Comparison of ENCODE assay signal across 16 cellular contexts in genomic region chr3:72296477-72297111, GRCh38.
A peak's percentile ranks its signal among the peaks of the same experiment; 100 is the strongest.
DNase-seq lines count a peak whose midpoint lies in the region; ATAC-seq and TF ChIP-seq lines count a peak whose summit lies in the region.
"Had no signal": no experiment of that assay in that cellular context is flagged by ENCODE, and none has a peak within 500 bp of the region (broad histone marks: within the 10 kb centered on the region; RNA-seq: fewer than 3 reads in every experiment).

No MANE protein-coding gene starts in this region.

- no peak overlapping the region for H2AFZ ChIP-seq in IMR-90 (replicated peaks; ENCODE audit: low read length, poor library complexity)
- H2AFZ ChIP-seq: GM23248 had no signal

- H3K4me1 Mint-ChIP-seq in type B pancreatic cell (ENCODE audit: unreplicated experiment), result peaks cover 46% of the 10 kb centered on the region
- no peaks in the 10 kb centered on the region for H3K4me1 Mint-ChIP-seq in T-helper 2 cell treated with Interferon-gamma antibody and Interleukin-4, amounts not matched to agents 5 μg/mL and 100 μg/mL, for 36 hours (ENCODE audit: low read depth)

- peak overlapping the region; percentile 5 for H3K27ac Mint-ChIP-seq in type B pancreatic cell
- H3K27ac Mint-ChIP-seq in T-helper 2 cell treated with Interferon-gamma antibody and Interleukin-4, amounts not matched to agents 5 μg/mL and 100 μg/mL, for 36 hours, result no peak overlapping the region

- H4K8ac ChIP-seq in IMR-90 (ENCODE audit: low read depth in 2 of 2, low read length in 2 of 2), result no peak overlapping the region

- peak; percentile 56 for ATAC-seq in IMR-90 (ENCODE audit: low read depth)
- no peak for ATAC-seq in HG03039 (IDR thresholded peaks at IDR 0.05; ENCODE audit: unreplicated experiment)
- ATAC-seq: Right ventricle myocardium inferior had no signal

- no CpG with 5 or more reads among the region's 8 CpGs for WGBS in IMR-90 (ENCODE audit: extremely low coverage in 2 of 2, insufficient read length in 1 of 2), 2 experiments
- WGBS in esophagus, 2 donors, result 74 to 76% methylated on average over 8 of the region's 8 CpGs

- H2AK5ac ChIP-seq in IMR-90 (ENCODE audit: low read depth, low read length), result no peak overlapping the region

- peak overlapping the region; percentile 38; the same call in 1 of the 2 replicates for H3K4ac ChIP-seq in IMR-90 (ENCODE audit: low read depth, low read length)

- 0 out of 2 replicates have a peak overlapping the region, but pooled peaks have one; percentile 18 for H2BK120ac ChIP-seq in IMR-90 (ENCODE audit: low read depth, low read length)

- H3K4me3 Mint-ChIP-seq in type B pancreatic cell, result no peak overlapping the region
- no peak overlapping the region for H3K4me3 Mint-ChIP-seq in T-helper 2 cell treated with Interferon-gamma antibody and Interleukin-4, amounts not matched to agents 5 μg/mL and 100 μg/mL, for 36 hours

- dilution Hi-C loops in IMR-90 (cut with HindIII; ENCODE audit: low sequenced_read_pairs, unreplicated experiment), result no loop called here

- H2AK9ac ChIP-seq in IMR-90 (replicated peaks; ENCODE audit: low read depth, low read length, poor library complexity), result no peak overlapping the region

- H3K36me3 ChIP-seq in IMR-90 (ENCODE audit: control insufficient read depth, insufficient read depth, low read length) (no peaks in the 10 kb centered on the region), esophagus (ENCODE audit: control insufficient read depth in 2 of 2, insufficient read depth in 2 of 2, low read length in 1 of 2) (no peaks in the 10 kb centered on the region), muscle layer of duodenum (ENCODE audit: control insufficient read depth in 1 of 2, insufficient read depth in 2 of 2, low read length in 2 of 2) (no peaks in the 10 kb centered on the region)

- no peak for TF ChIP-seq RAD21 in IMR-90 (IDR thresholded peaks at IDR 0.05; ENCODE audit: low read length)

- peaks cover 14% of the 10 kb centered on the region for H3K9me3 Mint-ChIP-seq in type B pancreatic cell
- no peaks in the 10 kb centered on the region for H3K9me3 Mint-ChIP-seq in T-helper 2 cell treated with Interferon-gamma antibody and Interleukin-4, amounts not matched to agents 5 μg/mL and 100 μg/mL, for 36 hours

- intact Hi-C loops in IMR-90 (cut with micrococcal nuclease), result no loop called here

- H4K20me1 ChIP-seq in IMR-90 (ENCODE audit: insufficient read depth, low read length), result no peaks in the 10 kb centered on the region

- H3K56ac ChIP-seq in IMR-90 (ENCODE audit: extremely low read depth, insufficient read depth, low read length), result no peak overlapping the region

- POLR2A ChIA-PET in IMR-90 (lab: Charles Lee; ENCODE audit: unreplicated experiment), result no interaction called here

- H3K4me2 ChIP-seq in IMR-90 (ENCODE audit: low read depth, low read length), result no peak overlapping the region; the same call in 1 of the 2 replicates

- H2BK15ac ChIP-seq in IMR-90 (ENCODE audit: low read depth, low read length), result no peak overlapping the region

- H3K4me3 ChIP-seq in IMR-90 (ENCODE audit: insufficient read depth, low read depth, low read length) (no peak overlapping the region), esophagus (ENCODE audit: low read depth in 1 of 2, low read length in 2 of 2) (no peak overlapping the region), muscle layer of duodenum (ENCODE audit: low read depth in 1 of 2, low read length in 2 of 2) (no peak overlapping the region)
- H3K4me3 ChIP-seq: GM23248 had no signal

- no peaks in the 10 kb centered on the region for H3K36me3 Mint-ChIP-seq in type B pancreatic cell
- no peaks in the 10 kb centered on the region for H3K36me3 Mint-ChIP-seq in T-helper 2 cell treated with Interferon-gamma antibody and Interleukin-4, amounts not matched to agents 5 μg/mL and 100 μg/mL, for 36 hours (ENCODE audit: low read depth)

- in situ Hi-C loops in IMR-90 (cut with MboI; ENCODE audit: low sequenced_read_pairs), result no loop called here

- H3K23ac ChIP-seq in IMR-90 (ENCODE audit: low read depth, low read length), result no peak overlapping the region

- peaks cover 23% of the 10 kb centered on the region for H3K27me3 Mint-ChIP-seq in type B pancreatic cell
- peaks cover 5% of the 10 kb centered on the region for H3K27me3 Mint-ChIP-seq in T-helper 2 cell treated with Interferon-gamma antibody and Interleukin-4, amounts not matched to agents 5 μg/mL and 100 μg/mL, for 36 hours (ENCODE audit: low read depth)

- no peak overlapping the region for H3K9ac ChIP-seq in IMR-90 (ENCODE audit: low read depth, low read length)
- H3K9ac ChIP-seq: GM23248 had no signal

- CTCF ChIA-PET in IMR-90 (lab: Yijun Ruan, JAX), result interaction anchor here (0.9 kb wide), 1 partner anchor 370 kb away, joined by 3 read pairs; no protein-coding TSS in a partner anchor

- H4K5ac ChIP-seq in IMR-90 (ENCODE audit: low read depth, low read length), result peak overlapping the region; percentile 74; the same call in 1 of the 2 replicates

- no peak for DNase-seq in IMR-90
- no peak for DNase-seq in type B pancreatic cell (ENCODE audit: extremely low spot score, unreplicated experiment)
- DNase-seq in T-helper 2 cell treated with Interferon-gamma antibody and Interleukin-4, amounts not matched to agents 5 μg/mL and 100 μg/mL, for 36 hours (ENCODE audit: low spot score), result no peak
- DNase-seq in NOMO-1 treated with DMSO at 0.1 percent for 48 hours (lab: John Stamatoyannopoulos, UW; ENCODE audit: unreplicated experiment), result no peak
- DNase-seq: C1 segment of cervical spinal cord; GM23248; NCI-H1048; NCI-H1436 treated with DMSO at 0.1 percent for 48 hours; NCI-H2029; NCI-H345; NCI-H526; NK-92 treated with Interleukin-12 subunit alpha and Interleukin-12 subunit beta, amount 100 ng/mL, for 24 hours had no signal

- no peak overlapping the region for H3K14ac ChIP-seq in IMR-90 (replicated peaks; ENCODE audit: low read depth, low read length)

- H2BK5ac ChIP-seq in IMR-90 (ENCODE audit: low read depth, low read length, poor library complexity, severe bottlenecking), result no peak overlapping the region

- no peaks in the 10 kb centered on the region for H3K79me1 ChIP-seq in IMR-90 (ENCODE audit: low read depth in 1 of 2, low read length in 2 of 2)

- no peaks in the 10 kb centered on the region; the same call in 1 of the 2 replicates for H3K9me1 ChIP-seq in IMR-90 (ENCODE audit: insufficient read depth, low read length)

- peak overlapping the region; percentile 22; the same call in 1 of the 2 replicates for H2BK20ac ChIP-seq in IMR-90 (ENCODE audit: low read depth, low read length)

- BruUV-seq in IMR-90 (replicated peaks; lab: Mats Ljungman, UMichigan), result no TSS peak

- H3K18ac ChIP-seq in IMR-90 (ENCODE audit: low read depth, low read length), result peak overlapping the region; percentile 68

- no peaks in the 10 kb centered on the region for H3K4me1 ChIP-seq in IMR-90 (ENCODE audit: control insufficient read depth, insufficient read depth, low read length)
- H3K4me1 ChIP-seq in esophagus (ENCODE audit: control insufficient read depth in 2 of 2, insufficient read depth in 2 of 2, low read length in 1 of 2), result peaks cover 2 to 7% of the 10 kb centered on the region in 2 donors
- peaks cover 0 to 17% of the 10 kb centered on the region in 2 donors for H3K4me1 ChIP-seq in muscle layer of duodenum (ENCODE audit: control insufficient read depth in 1 of 2, insufficient read depth in 2 of 2, low read length in 2 of 2)

- H3K27ac ChIP-seq in IMR-90 (ENCODE audit: insufficient read depth, low read length) (no peak overlapping the region), esophagus (ENCODE audit: low read depth in 2 of 2, low read length in 1 of 2) (peak overlapping the region; percentile 40 to 60), muscle layer of duodenum (ENCODE audit: low read length) (peak overlapping the region; percentile 60)
- H3K27ac ChIP-seq: GM23248 had no signal

- H3K27me3 ChIP-seq in IMR-90 (ENCODE audit: control insufficient read depth, insufficient read depth, low read length), result peaks cover 14% of the 10 kb centered on the region
- H3K27me3 ChIP-seq in esophagus (ENCODE audit: control insufficient read depth in 1 of 2, insufficient read depth in 2 of 2, low read length in 2 of 2), result no peaks in the 10 kb centered on the region
- no peaks in the 10 kb centered on the region for H3K27me3 ChIP-seq in muscle layer of duodenum (ENCODE audit: low read depth, low read length)

- H3K9me3 ChIP-seq in IMR-90 (ENCODE audit: control insufficient read depth, insufficient read depth, low read length) (no peaks in the 10 kb centered on the region), esophagus (ENCODE audit: control insufficient read depth in 2 of 2, insufficient read depth in 1 of 2, low read depth in 1 of 2, low read length in 1 of 2) (no peaks in the 10 kb centered on the region), muscle layer of duodenum (ENCODE audit: control insufficient read depth in 1 of 2, low read length in 2 of 2) (no peaks in the 10 kb centered on the region)

- peak overlapping the region; percentile 59 for H4K91ac ChIP-seq in IMR-90 (ENCODE audit: insufficient read depth, low read depth, low read length)

- TF ChIP-seq CTCF in IMR-90 (conservative IDR thresholded peaks at IDR 0.05; ENCODE audit: low read depth, low read length) (no peak), type B pancreatic cell (conservative IDR thresholded peaks at IDR 0.05) (no peak)

- no peak for TF ChIP-seq POLR2A in IMR-90 (IDR thresholded peaks at IDR 0.05; ENCODE audit: low read depth, low read length)

TF ChIP-seq in IMR-90, 13 proteins besides CTCF, POLR2A, EP300 and RAD21 (continues in another document):
- TF ChIP-seq SMC3 (IDR thresholded peaks at IDR 0.05; ENCODE audit: low read depth, low read length), result no peak
- TF ChIP-seq FOS (IDR thresholded peaks at IDR 0.05; ENCODE audit: low read depth, low read length), result no peak
- TF ChIP-seq MXI1 (IDR thresholded peaks at IDR 0.05; ENCODE audit: borderline replicate concordance, low read depth, low read length), result no peak
- no peak for TF ChIP-seq CHD1 (IDR thresholded peaks at IDR 0.05; ENCODE audit: low read depth, low read length)
- TF ChIP-seq RCOR1 (IDR thresholded peaks at IDR 0.05; ENCODE audit: insufficient replicate concordance, low read length), result no peak
- no peak for TF ChIP-seq USF2 (IDR thresholded peaks at IDR 0.05; ENCODE audit: low read depth, low read length)
- no peak for TF ChIP-seq BHLHE40 (IDR thresholded peaks at IDR 0.05; ENCODE audit: low read depth, low read length)
